9 cellular contexts compared by ENCODE assay signal in genomic region chr6:36734486-36735060, GRCh38. TPM values are rescaled to one million over a fixed set of nuclear protein-coding genes. Genes with fewer than 3 reads are reported as not detected.
DNase-seq lines count a peak whose midpoint lies in the region; TF ChIP-seq lines count a peak whose summit lies in the region.
"Had no signal": no experiment of that assay in that cellular context is flagged by ENCODE, and none has a peak within 500 bp of the region (broad histone marks: within the 10 kb centered on the region; RNA-seq: fewer than 3 reads in every experiment).

No MANE protein-coding gene starts in this region.

- H3K9me3 ChIP-seq in subcutaneous abdominal adipose tissue (ENCODE audit: control insufficient read depth in 5 of 5, low read length in 5 of 5) = peaks cover 0 to 4% (median 0%) of the 10 kb centered on the region in 5 donors
- H3K9me3 ChIP-seq: A549 had no signal

- no peaks in the 10 kb centered on the region for H3K27me3 Mint-ChIP-seq in activated CD4-positive, alpha-beta T cell treated with anti-CD3 and anti-CD28 coated beads, Interleukin-2, amount 10 ng/mL, durations not matched to agents 24 days and 14 days
- H3K27me3 Mint-ChIP-seq in activated naive CD8-positive, alpha-beta T cell treated with anti-CD3 and anti-CD28 coated beads for 36 hours = peaks cover 5% of the 10 kb centered on the region
- peaks cover 19% of the 10 kb centered on the region for H3K27me3 Mint-ChIP-seq in Calu3 (ENCODE audit: unreplicated experiment)

- H3K9ac ChIP-seq in subcutaneous abdominal adipose tissue (ENCODE audit: low read length in 5 of 5) = peak overlapping the region in 4 of 5 donors; percentile 40 to 72 (median 58)

- H3K4me1 ChIP-seq in subcutaneous abdominal adipose tissue (ENCODE audit: control insufficient read depth in 5 of 5, insufficient read depth in 5 of 5, low read length in 5 of 5) = peaks cover 14 to 24% (median 20%) of the 10 kb centered on the region in 5 donors

- H3K27ac Mint-ChIP-seq in activated CD4-positive, alpha-beta T cell treated with anti-CD3 and anti-CD28 coated beads, Interleukin-2, amount 10 ng/mL, durations not matched to agents 24 days and 14 days = peak overlapping the region; percentile 92
- peak overlapping the region; percentile 55 for H3K27ac Mint-ChIP-seq in activated naive CD8-positive, alpha-beta T cell treated with anti-CD3 and anti-CD28 coated beads for 36 hours
- H3K27ac Mint-ChIP-seq in Calu3 (ENCODE audit: unreplicated experiment) = no peak overlapping the region

- H3K4me3 Mint-ChIP-seq in activated CD4-positive, alpha-beta T cell treated with anti-CD3 and anti-CD28 coated beads, Interleukin-2, amount 10 ng/mL, durations not matched to agents 24 days and 14 days = peak overlapping the region; percentile 75
- H3K4me3 Mint-ChIP-seq in activated naive CD8-positive, alpha-beta T cell treated with anti-CD3 and anti-CD28 coated beads for 36 hours = peak overlapping the region; percentile 59
- no peak overlapping the region for H3K4me3 Mint-ChIP-seq in Calu3 (ENCODE audit: low read depth, unreplicated experiment)

- no peak for TF ChIP-seq CTCF in Calu3 (IDR thresholded peaks at IDR 0.05; ENCODE audit: unreplicated experiment)

- H3K36me3 Mint-ChIP-seq in activated CD4-positive, alpha-beta T cell treated with anti-CD3 and anti-CD28 coated beads, Interleukin-2, amount 10 ng/mL, durations not matched to agents 24 days and 14 days (ENCODE audit: low read depth) = no peaks in the 10 kb centered on the region
- H3K36me3 Mint-ChIP-seq in activated naive CD8-positive, alpha-beta T cell treated with anti-CD3 and anti-CD28 coated beads for 36 hours = no peaks in the 10 kb centered on the region
- no peaks in the 10 kb centered on the region for H3K36me3 Mint-ChIP-seq in Calu3 (ENCODE audit: insufficient read depth, unreplicated experiment)

- intact Hi-C loops in activated CD4-positive, alpha-beta T cell treated with anti-CD3 and anti-CD28 coated beads, Interleukin-2, amount 10 ng/mL, durations not matched to agents 24 days and 14 days (cut with micrococcal nuclease) = loop anchor here (1.0 kb wide), 1 partner anchor 18 kb away; no protein-coding TSS in a partner anchor
- intact Hi-C loops in Calu3 (cut with micrococcal nuclease; ENCODE audit: unreplicated experiment) = no loop called here

- CTCF ChIA-PET in Calu3 (lab: Charles Lee) = interaction anchor here (0.5 kb wide), 1 partner anchor 28 kb away, joined by 3 read pairs; no protein-coding TSS in a partner anchor

- H3K27me3 ChIP-seq in subcutaneous abdominal adipose tissue (ENCODE audit: control insufficient read depth in 5 of 5, insufficient read depth in 4 of 5, low read length in 5 of 5) = peaks cover 0 to 12% (median 0%) of the 10 kb centered on the region in 5 donors

- DNase-seq in activated CD4-positive, alpha-beta T cell treated with anti-CD3 and anti-CD28 coated beads, Interleukin-2, amount 10 ng/mL, durations not matched to agents 24 days and 14 days = no peak
- no peak for DNase-seq in activated CD4-positive, alpha-beta T cell treated with anti-CD3 and anti-CD28 coated beads, Interleukin-2, amount 50 U/mL, for 48 hours
- no peak for DNase-seq in activated naive CD8-positive, alpha-beta T cell treated with anti-CD3 and anti-CD28 coated beads for 36 hours
- DNase-seq in left kidney (ENCODE audit: low read depth, low spot score) = peak; percentile 34
- no peak for DNase-seq in NCI-H146 (lab: John Stamatoyannopoulos, UW)
- DNase-seq in OCI-M2 (lab: John Stamatoyannopoulos, UW; ENCODE audit: unreplicated experiment) = no peak
- no peak for DNase-seq in Calu3

- H3K4me3 ChIP-seq in subcutaneous abdominal adipose tissue (ENCODE audit: low read depth in 1 of 5, low read length in 5 of 5) = peak overlapping the region in 4 of 5 donors; percentile 46 to 55 (median 50)
- H3K4me3 ChIP-seq: A549 had no signal

- H3K4me1 Mint-ChIP-seq in activated CD4-positive, alpha-beta T cell treated with anti-CD3 and anti-CD28 coated beads, Interleukin-2, amount 10 ng/mL, durations not matched to agents 24 days and 14 days = peaks cover 17% of the 10 kb centered on the region
- H3K4me1 Mint-ChIP-seq in activated naive CD8-positive, alpha-beta T cell treated with anti-CD3 and anti-CD28 coated beads for 36 hours = peaks cover 13% of the 10 kb centered on the region
- H3K4me1 Mint-ChIP-seq in Calu3 (ENCODE audit: low read depth, unreplicated experiment) = peaks cover 8% of the 10 kb centered on the region

- H3K36me3 ChIP-seq in subcutaneous abdominal adipose tissue (ENCODE audit: control insufficient read depth in 5 of 5, insufficient read depth in 5 of 5, low read length in 5 of 5) = no peaks in the 10 kb centered on the region

- BruUV-seq in Calu3 (replicated peaks; lab: Mats Ljungman, UMichigan) = no TSS peak

- H3K27ac ChIP-seq in subcutaneous abdominal adipose tissue (ENCODE audit: low read depth, low read length) = peak overlapping the region; percentile 92
- H3K27ac ChIP-seq: A549 had no signal

- no peaks in the 10 kb centered on the region for H3K9me3 Mint-ChIP-seq in activated CD4-positive, alpha-beta T cell treated with anti-CD3 and anti-CD28 coated beads, Interleukin-2, amount 10 ng/mL, durations not matched to agents 24 days and 14 days
- no peaks in the 10 kb centered on the region for H3K9me3 Mint-ChIP-seq in activated naive CD8-positive, alpha-beta T cell treated with anti-CD3 and anti-CD28 coated beads for 36 hours
- no peaks in the 10 kb centered on the region for H3K9me3 Mint-ChIP-seq in Calu3 (ENCODE audit: low read depth, unreplicated experiment)

RNA-seq across cellular contexts. Expression of gene RAB44, which starts 36.9 kb away (rescaled TPM):
- total RNA-seq in activated CD4-positive, alpha-beta T cell treated with anti-CD3 and anti-CD28 coated beads, Interleukin-2, amount 10 ng/mL, durations not matched to agents 24 days and 14 days = 0.07 TPM in 1 of 2 replicates, not detected in the other
- total RNA-seq in activated naive CD8-positive, alpha-beta T cell treated with anti-CD3 and anti-CD28 coated beads for 36 hours = not detected
- total RNA-seq in Calu3 (2022) = not detected in 2 replicates

RNA-seq across cellular contexts. Expression of gene CDKN1A, which starts 56.1 kb away (rescaled TPM):
- 77.8 and 82.7 TPM in 2 replicates for total RNA-seq in activated CD4-positive, alpha-beta T cell treated with anti-CD3 and anti-CD28 coated beads, Interleukin-2, amount 10 ng/mL, durations not matched to agents 24 days and 14 days
- 10 to 100 TPM; 12.6 to 13.0 TPM for total RNA-seq in activated naive CD8-positive, alpha-beta T cell treated with anti-CD3 and anti-CD28 coated beads for 36 hours
- 26.5 and 33.7 TPM in 2 replicates for total RNA-seq in Calu3 (2022)
